29 cellular contexts compared by ENCODE assay signal in genomic region chr11:28170759-28171158, GRCh38.
"Had no signal": no experiment of that assay in that cellular context is flagged by ENCODE, and none has a peak within 500 bp of the region (broad histone marks: within the 10 kb centered on the region; RNA-seq: fewer than 3 reads in every experiment).

No MANE protein-coding gene starts in this region.

- DNase-seq: activated B cell treated with CpG ODN at 0.5 μM for 24 hours; activated CD4-positive, alpha-beta memory T cell treated with anti-CD3 and anti-CD28 coated beads for 36 hours; activated CD4-positive, alpha-beta T cell treated with anti-CD3 and anti-CD28 coated beads for 4 hours; activated CD4-positive, alpha-beta T cell treated with anti-CD3 and anti-CD28 coated beads, Interleukin-2, amount 10 ng/mL, durations not matched to agents 24 days and 14 days; activated CD4-positive, alpha-beta T cell treated with anti-CD3 and anti-CD28 coated beads, Interleukin-2, amount 50 U/mL, for 1 hour; activated CD4-positive, alpha-beta T cell treated with anti-CD3 and anti-CD28 coated beads, Interleukin-2, amount 50 U/mL, for 4 hours; activated CD4-positive, CD25-positive, alpha-beta regulatory T cell treated with anti-CD3 and anti-CD28 coated beads, Interleukin-2, amount 50 U/mL, for 72 hours; activated CD8-positive, alpha-beta memory T cell treated with anti-CD3 and anti-CD28 coated beads, Interleukin-2, amount 50 U/mL, for 4 hours; activated effector memory CD4-positive, alpha-beta T cell treated with Interleukin-2 at 50 U/mL for 16 hours; activated gamma-delta T cell; activated naive CD4-positive, alpha-beta T cell treated with anti-CD3 and anti-CD28 coated beads, Interleukin-2, amount 10 ng/mL, durations not matched to agents 7 days and 5 days; activated naive CD4-positive, alpha-beta T cell treated with Interleukin-2 at 50 U/mL for 16 hours; activated naive CD8-positive, alpha-beta T cell treated with anti-CD3 and anti-CD28 coated beads, Interleukin-2, amount 10 ng/mL, durations not matched to agents 7 days and 5 days; activated naive CD8-positive, alpha-beta T cell treated with anti-CD3 and anti-CD28 coated beads, Interleukin-2, amount 50 U/mL, for 24 hours; activated T-cell treated with anti-CD3 and anti-CD28 coated beads for 4 hours; activated T-cell treated with anti-CD3 and anti-CD28 coated beads, Interleukin-2, amount 50 U/mL, for 1 hour; activated T-cell treated with anti-CD3 and anti-CD28 coated beads, Interleukin-2, amount 50 U/mL, for 48 hours; amygdala; anterior cingulate cortex; brain microvascular endothelial cell; central memory CD4-positive, alpha-beta T cell; T-helper 1 cell; T-helper 2 cell; T-helper 9 cell had no signal

- FAIRE-seq: colon, TTC549 had no signal

- H3K4me1 ChIP-seq: ascending aorta, breast epithelium had no signal

- H3K27me3 ChIP-seq: ascending aorta, brain microvascular endothelial cell, breast epithelium had no signal

- ATAC-seq: activated naive CD8-positive, alpha-beta T cell treated with anti-CD3 and anti-CD28 coated beads, Interleukin-2, amount 50 U/mL, for 24 hours had no signal

- H3K36me3 ChIP-seq: brain microvascular endothelial cell, breast epithelium had no signal

- H3K4me3 ChIP-seq: ascending aorta, breast epithelium had no signal

- H3K27ac ChIP-seq: ascending aorta, brain microvascular endothelial cell, breast epithelium, VCaP had no signal
